Comparison of ENCODE assay signal across 17 cellular contexts in the genomic region with DNA sequence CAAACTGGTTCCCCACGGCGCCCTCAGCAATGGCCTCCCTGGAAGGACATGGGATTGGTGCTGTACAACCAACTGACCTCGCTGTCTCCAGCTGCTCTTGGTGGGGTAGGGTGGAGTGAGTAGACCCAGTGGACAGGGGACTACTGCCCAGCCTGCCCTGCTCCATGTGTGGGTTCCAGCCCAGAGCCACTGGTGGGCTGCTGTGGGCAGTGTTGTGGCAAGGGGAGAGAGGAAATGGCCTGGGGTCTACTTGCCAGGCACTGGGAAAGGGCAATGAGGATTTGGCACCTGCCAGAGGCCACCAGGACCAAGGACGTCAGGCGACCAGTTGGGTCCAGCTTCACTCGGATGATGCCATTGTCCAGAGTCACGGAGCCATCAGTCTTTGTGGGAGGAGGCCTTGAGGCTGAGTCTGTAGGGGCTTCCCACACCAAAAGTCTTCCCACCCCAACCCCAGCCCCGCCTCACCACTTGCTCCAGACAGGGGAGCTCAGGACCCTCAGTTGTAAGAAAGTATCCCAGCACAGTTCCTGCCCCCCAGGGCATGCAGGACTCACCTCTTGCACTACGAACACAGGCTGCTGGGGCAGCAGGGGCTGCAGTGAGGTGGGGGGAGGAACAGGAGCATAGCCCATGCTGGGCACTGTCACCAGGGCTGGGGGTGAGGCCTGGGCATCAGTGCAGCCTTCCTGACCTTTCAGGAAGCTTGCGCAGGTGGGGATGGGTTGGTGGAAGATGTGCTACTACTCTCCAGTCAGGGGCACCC. TPM values are rescaled to one million over a fixed set of nuclear protein-coding genes. Genes with fewer than 3 reads are reported as not detected.
A peak's percentile ranks its signal among the peaks of the same experiment; 100 is the strongest.
DNase-seq lines count a peak whose midpoint lies in the region; FAIRE-seq and TF ChIP-seq lines count a peak whose summit lies in the region.
"Had no signal": no experiment of that assay in that cellular context is flagged by ENCODE, and none has a peak within 500 bp of the region (broad histone marks: within the 10 kb centered on the region; RNA-seq: fewer than 3 reads in every experiment).

No MANE protein-coding gene starts in this region.

- no peak for DNase-seq in T-helper 2 cell treated with Interferon-gamma antibody and Interleukin-4, amounts not matched to agents 5 μg/mL and 100 μg/mL, for 36 hours (ENCODE audit: low spot score)
- DNase-seq in T-helper 2 cell (no peak), H7 (peak; percentile 36), kidney (peak; percentile 52), type B pancreatic cell (ENCODE audit: extremely low spot score, unreplicated experiment) (peak; percentile 45), nephron progenitor cell (no peak), iPS-NIHi7 (ENCODE audit: extremely low spot score) (no peak)
- DNase-seq: 8988T; AML-193; Caco-2; CD8-positive, alpha-beta memory T cell; DND-41; GDM1; GOT3 had no signal

- H3K9me3 ChIP-seq in kidney (ENCODE audit: control insufficient read depth in 1 of 2, low read length in 2 of 2): no peaks in the 10 kb centered on the region
- H3K9me3 ChIP-seq: BLaER1, Caco-2 had no signal

- H3K36me3 Mint-ChIP-seq in T-helper 2 cell treated with Interferon-gamma antibody and Interleukin-4, amounts not matched to agents 5 μg/mL and 100 μg/mL, for 36 hours (ENCODE audit: low read depth): peaks cover 8% of the 10 kb centered on the region
- H3K36me3 Mint-ChIP-seq in type B pancreatic cell (no peaks in the 10 kb centered on the region), nephron progenitor cell (ENCODE audit: low read depth) (peaks cover 4% of the 10 kb centered on the region)

- peak overlapping the region; percentile 15 for H3K27ac Mint-ChIP-seq in T-helper 2 cell treated with Interferon-gamma antibody and Interleukin-4, amounts not matched to agents 5 μg/mL and 100 μg/mL, for 36 hours
- no peak overlapping the region for H3K27ac Mint-ChIP-seq in type B pancreatic cell
- H3K27ac Mint-ChIP-seq in nephron progenitor cell: no peak overlapping the region

- H3K27me3 Mint-ChIP-seq in T-helper 2 cell treated with Interferon-gamma antibody and Interleukin-4, amounts not matched to agents 5 μg/mL and 100 μg/mL, for 36 hours (ENCODE audit: low read depth): no peaks in the 10 kb centered on the region
- H3K27me3 Mint-ChIP-seq in type B pancreatic cell: no peaks in the 10 kb centered on the region
- H3K27me3 Mint-ChIP-seq in nephron progenitor cell (ENCODE audit: low read depth, poor library complexity): peaks cover 3% of the 10 kb centered on the region
- H3K27me3 Mint-ChIP-seq: CD8-positive, alpha-beta memory T cell had no signal

- no peaks in the 10 kb centered on the region for H3K4me1 ChIP-seq in kidney (ENCODE audit: control insufficient read depth in 1 of 2, insufficient read depth in 1 of 2, low read depth in 1 of 2, low read length in 2 of 2)
- H3K4me1 ChIP-seq: Caco-2 had no signal

- no peak for FAIRE-seq in kidney (lab: Jason Lieb, UNC)
- FAIRE-seq: GM19239 had no signal

- H3K27me3 ChIP-seq in H7 (ENCODE audit: control insufficient read depth, insufficient read depth, low read length): no peaks in the 10 kb centered on the region
- H3K27me3 ChIP-seq: BLaER1 had no signal

- H3K4me3 ChIP-seq in H7 (ENCODE audit: insufficient read depth, low read depth, low read length) (no peak overlapping the region), kidney (ENCODE audit: low read length in 2 of 2) (no peak overlapping the region)
- H3K4me3 ChIP-seq: BLaER1 had no signal

- no peak overlapping the region for H3K4me3 Mint-ChIP-seq in T-helper 2 cell treated with Interferon-gamma antibody and Interleukin-4, amounts not matched to agents 5 μg/mL and 100 μg/mL, for 36 hours
- no peak overlapping the region for H3K4me3 Mint-ChIP-seq in type B pancreatic cell
- H3K4me3 Mint-ChIP-seq in nephron progenitor cell: no peak overlapping the region
- H3K4me3 Mint-ChIP-seq: CD8-positive, alpha-beta memory T cell had no signal

- TF ChIP-seq CTCF in kidney (IDR thresholded peaks at IDR 0.05; ENCODE audit: borderline replicate concordance, extremely low read depth, insufficient read depth) (no peak), type B pancreatic cell (conservative IDR thresholded peaks at IDR 0.05) (no peak), nephron progenitor cell (IDR thresholded peaks at IDR 0.05) (no peak)

- no peaks in the 10 kb centered on the region for H3K9me3 Mint-ChIP-seq in T-helper 2 cell treated with Interferon-gamma antibody and Interleukin-4, amounts not matched to agents 5 μg/mL and 100 μg/mL, for 36 hours
- H3K9me3 Mint-ChIP-seq in type B pancreatic cell: no peaks in the 10 kb centered on the region
- H3K9me3 Mint-ChIP-seq in nephron progenitor cell: no peaks in the 10 kb centered on the region
- H3K9me3 Mint-ChIP-seq: CD8-positive, alpha-beta memory T cell had no signal

- H3K9ac ChIP-seq in kidney (ENCODE audit: low read length in 2 of 2): no peak overlapping the region
- H3K9ac ChIP-seq: BLaER1 had no signal

- no peaks in the 10 kb centered on the region for H3K4me1 Mint-ChIP-seq in T-helper 2 cell treated with Interferon-gamma antibody and Interleukin-4, amounts not matched to agents 5 μg/mL and 100 μg/mL, for 36 hours (ENCODE audit: low read depth)
- H3K4me1 Mint-ChIP-seq in type B pancreatic cell (ENCODE audit: unreplicated experiment): no peaks in the 10 kb centered on the region
- no peaks in the 10 kb centered on the region for H3K4me1 Mint-ChIP-seq in nephron progenitor cell

- H3K27ac ChIP-seq in kidney (ENCODE audit: low read depth in 2 of 2, low read length in 2 of 2): no peak overlapping the region
- H3K27ac ChIP-seq: BLaER1, HL-60 had no signal

- intact Hi-C loops in kidney (cut with DNase I): no loop called here

- H3K36me3 ChIP-seq in H7 (replicated peaks; ENCODE audit: control insufficient read depth, insufficient read depth, low read length): peaks cover 30% of the 10 kb centered on the region
- H3K36me3 ChIP-seq in kidney (ENCODE audit: control insufficient read depth in 1 of 2, insufficient read depth in 2 of 2, low read length in 2 of 2): peaks cover 22% of the 10 kb centered on the region in 2 donors

RNA-seq across cellular contexts. Expression of a gene that starts 9.5 kb away (rescaled TPM):
- total RNA-seq in H7 (2014; rRNA removed; shearing (Covaris generic)): 79.8 and 118 TPM in 2 replicates
- total RNA-seq in kidney: 246 TPM
- 126 TPM for polyA plus RNA-seq in kidney (ENCODE audit: insufficient read depth, low read depth, low replicate concordance)
- total RNA-seq in type B pancreatic cell (ENCODE audit: low replicate concordance): 143 and 220 TPM in 2 replicates

RNA-seq across cellular contexts. Expression of a gene that starts 12.1 kb away (rescaled TPM):
- 14.7 and 23.8 TPM in 2 replicates for total RNA-seq in H7 (2014; rRNA removed; shearing (Covaris generic))
- total RNA-seq in kidney (42.9 TPM), type B pancreatic cell (ENCODE audit: low replicate concordance) (30.7 and 40.4 TPM in 2 replicates)
- 22.6 TPM for polyA plus RNA-seq in kidney (ENCODE audit: insufficient read depth, low read depth, low replicate concordance)

RNA-seq across cellular contexts. Expression of a gene that starts 23.1 kb away (rescaled TPM):
- 125 and 169 TPM in 2 replicates for total RNA-seq in H7 (2014; rRNA removed; shearing (Covaris generic))
- total RNA-seq in kidney: 67.6 TPM
- 162 TPM for polyA plus RNA-seq in kidney (ENCODE audit: insufficient read depth, low read depth, low replicate concordance)
- 73.8 and 97.7 TPM in 2 replicates for total RNA-seq in type B pancreatic cell (ENCODE audit: low replicate concordance)

Comparison
In these comparisons a context has a peak if more than half of its experiments do, and no peak if none do; other contexts are left out.
1. DNase-seq: peak in H7 (single experiment), kidney (single experiment) and type B pancreatic cell (single experiment); none in T-helper 2 cell treated with Interferon-gamma antibody and Interleukin-4, amounts not matched to agents 5 μg/mL and 100 μg/mL, for 36 hours (single experiment), T-helper 2 cell (0 of 5), nephron progenitor cell (single experiment) and iPS-NIHi7 (single experiment).